19 cellular contexts compared by ENCODE assay signal in the genomic region with DNA sequence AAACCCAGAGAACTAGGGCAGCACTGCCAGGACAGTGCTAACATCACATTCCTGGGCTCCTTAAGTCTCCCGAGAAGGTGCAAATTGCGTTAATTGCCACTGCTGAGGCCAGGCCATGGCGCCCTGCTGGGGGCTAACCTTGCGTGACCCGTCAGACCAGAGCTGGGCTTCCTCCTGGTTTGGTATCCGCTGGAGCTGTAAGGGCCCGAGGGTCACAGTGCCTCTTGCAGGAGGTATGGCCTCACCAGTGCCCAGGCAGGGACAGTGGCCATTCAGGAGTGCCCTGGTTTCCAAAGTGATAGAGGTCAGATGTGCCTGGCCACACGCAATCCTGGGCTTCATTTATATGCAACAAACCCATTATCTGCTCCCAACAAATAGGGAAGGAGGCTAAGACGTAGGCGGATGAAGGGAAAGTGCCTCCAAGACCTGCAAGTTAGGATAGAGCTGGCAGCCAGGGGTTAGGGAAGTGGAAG.
"Had no signal": no experiment of that assay in that cellular context is flagged by ENCODE, and none has a peak within 500 bp of the region (broad histone marks: within the 10 kb centered on the region; RNA-seq: fewer than 3 reads in every experiment).

No MANE protein-coding gene starts in this region.

- H3K9me3 ChIP-seq: esophagus squamous epithelium, mucosa of descending colon, ovary, thoracic aorta, transverse colon had no signal

- H3K27ac ChIP-seq: esophagus squamous epithelium, gastroesophageal sphincter, ovary, stomach, thoracic aorta, transverse colon had no signal

- ATAC-seq: effector memory CD8-positive, alpha-beta T cell; gastroesophageal sphincter; left lobe of liver; mucosa of descending colon; naive thymus-derived CD8-positive, alpha-beta T cell; right cardiac atrium had no signal

- H3K36me3 ChIP-seq: esophagus squamous epithelium, gastroesophageal sphincter, ovary, stomach, thoracic aorta, transverse colon had no signal

- H3K4me3 ChIP-seq: esophagus squamous epithelium, gastroesophageal sphincter, mucosa of descending colon, ovary, stomach, thoracic aorta, transverse colon had no signal

- H3K27ac Mint-ChIP-seq: naive thymus-derived CD8-positive, alpha-beta T cell had no signal

- DNase-seq: effector memory CD8-positive, alpha-beta T cell; esophagus squamous epithelium; foreskin fibroblast; glutamatergic neuron; mammary epithelial cell; mucosa of descending colon; naive thymus-derived CD8-positive, alpha-beta T cell; nucleus accumbens; ovary; right cardiac atrium; small intestine; stimulated activated CD4-positive, alpha-beta T cell treated with anti-CD3 and anti-CD28 coated beads, Interleukin-12 subunit alpha, Interleukin-12 subunit beta, amount 100 ng/mL, for 4 hours; stimulated activated naive CD4-positive, alpha-beta T cell; stomach; substantia nigra; transverse colon had no signal

- H3K36me3 Mint-ChIP-seq: naive thymus-derived CD8-positive, alpha-beta T cell had no signal

- H3K4me1 ChIP-seq: gastroesophageal sphincter, transverse colon had no signal

- H3K9me3 Mint-ChIP-seq: effector memory CD8-positive, alpha-beta T cell had no signal

- H3K27me3 ChIP-seq: ovary, stomach, transverse colon had no signal

- H3K4me3 Mint-ChIP-seq: effector memory CD8-positive, alpha-beta T cell; naive thymus-derived CD8-positive, alpha-beta T cell had no signal
